In the genomic region with DNA sequence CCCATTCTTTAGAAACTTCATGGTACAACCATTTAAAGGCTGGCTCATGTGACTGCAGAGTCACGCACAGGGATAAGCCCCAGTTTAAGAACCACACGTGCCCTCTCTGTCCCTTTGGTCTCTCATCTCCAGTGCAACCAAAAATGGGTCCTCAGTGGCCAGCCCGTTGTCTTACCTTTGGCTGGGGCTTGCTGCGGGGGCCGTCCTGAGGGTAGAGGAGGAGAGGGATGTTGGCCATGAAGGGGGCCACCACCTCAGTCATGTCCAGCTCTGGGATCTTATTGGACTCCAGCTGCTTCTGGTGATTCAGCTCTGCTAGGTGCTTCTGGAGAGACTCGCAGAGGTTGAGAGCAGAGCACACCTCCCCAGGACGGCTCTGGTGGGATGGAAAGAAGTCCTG, we compare ENCODE assay signal across 21 cellular contexts.
"Had no signal": no experiment of that assay in that cellular context is flagged by ENCODE, and none has a peak within 500 bp of the region (broad histone marks: within the 10 kb centered on the region; RNA-seq: fewer than 3 reads in every experiment).

No MANE protein-coding gene starts in this region.

- H3K4me1 ChIP-seq: SJCRH30 had no signal

- H3K4me3 Mint-ChIP-seq: activated CD8-positive, alpha-beta T cell treated with anti-CD3 and anti-CD28 coated beads for 36 hours; activated naive CD8-positive, alpha-beta T cell treated with anti-CD3 and anti-CD28 coated beads, Interleukin-2, amount 10 ng/mL, durations not matched to agents 7 days and 5 days had no signal

- H3K9me3 Mint-ChIP-seq: activated CD8-positive, alpha-beta T cell treated with anti-CD3 and anti-CD28 coated beads for 36 hours; activated naive CD8-positive, alpha-beta T cell treated with anti-CD3 and anti-CD28 coated beads, Interleukin-2, amount 10 ng/mL, durations not matched to agents 7 days and 5 days had no signal

- H3K27ac Mint-ChIP-seq: activated CD8-positive, alpha-beta T cell treated with anti-CD3 and anti-CD28 coated beads for 36 hours; activated naive CD8-positive, alpha-beta T cell treated with anti-CD3 and anti-CD28 coated beads, Interleukin-2, amount 10 ng/mL, durations not matched to agents 7 days and 5 days had no signal

- H3K27me3 ChIP-seq: adrenal gland, Peyer's patch, SJCRH30 had no signal

- H3K27me3 Mint-ChIP-seq: activated CD8-positive, alpha-beta T cell treated with anti-CD3 and anti-CD28 coated beads for 36 hours; activated naive CD8-positive, alpha-beta T cell treated with anti-CD3 and anti-CD28 coated beads, Interleukin-2, amount 10 ng/mL, durations not matched to agents 7 days and 5 days had no signal

- DNase-seq: activated CD4-positive, CD25-positive, alpha-beta regulatory T cell; activated CD8-positive, alpha-beta memory T cell treated with anti-CD3 and anti-CD28 coated beads, Interleukin-2, amount 50 U/mL, for 48 hours; activated naive CD4-positive, alpha-beta T cell treated with anti-CD3 and anti-CD28 coated beads, Interleukin-2, amount 50 U/mL, for 16 hours; activated naive CD8-positive, alpha-beta T cell treated with anti-CD3 and anti-CD28 coated beads, Interleukin-2, amount 10 ng/mL, durations not matched to agents 7 days and 5 days; activated T-cell treated with anti-CD3 and anti-CD28 coated beads, Interleukin-2, amount 50 U/mL, for 1 hour; anterior cingulate cortex; NCI-H1105 treated with DMSO at 0.1 percent for 48 hours; NCI-H1436 treated with DMSO at 0.1 percent for 48 hours; NCI-H187; NCI-H2081; NCI-H510A treated with DMSO at 0.1 percent for 48 hours; NCI-H69; NK-92 treated with Interleukin-12 subunit alpha and Interleukin-12 subunit beta, amount 100 ng/mL, for 24 hours; Peyer's patch; SJCRH30; SK-N-SH; T-helper 1 cell had no signal

- H3K27ac ChIP-seq: Peyer's patch, RWPE1, SJCRH30, VCaP had no signal

- H3K9ac ChIP-seq: SK-N-SH had no signal

- H3K4me3 ChIP-seq: adrenal gland, Peyer's patch, SJCRH30 had no signal

- H3K9me3 ChIP-seq: adrenal gland, Peyer's patch, SJCRH30, SK-N-SH had no signal

- H3K4me2 ChIP-seq: SK-N-SH had no signal
